In genomic region chr11:69301491-69302401, GRCh38 we compare ENCODE assay signal across 10 cellular contexts. TPM values are rescaled to one million over a fixed set of nuclear protein-coding genes. Genes with fewer than 3 reads are reported as not detected.
DNase-seq lines count a peak whose midpoint lies in the region; ATAC-seq and FAIRE-seq lines count a peak whose summit lies in the region.
"Had no signal": no experiment of that assay in that cellular context is flagged by ENCODE, and none has a peak within 500 bp of the region (broad histone marks: within the 10 kb centered on the region; RNA-seq: fewer than 3 reads in every experiment).

No MANE protein-coding gene starts in this region.

- ATAC-seq in GM19452 (IDR thresholded peaks at IDR 0.05; ENCODE audit: unreplicated experiment) = no peak
- no peak for ATAC-seq in naive thymus-derived CD4-positive, alpha-beta T cell

- H2BK120ac ChIP-seq in mesendoderm (ENCODE audit: low read depth, low read length) = no peak overlapping the region

- no CpG with 5 or more reads among the region's 13 CpGs for WGBS in mesendoderm (ENCODE audit: extremely low coverage, insufficient coverage, low lambda C conversion rate)

- H4K8ac ChIP-seq in mesendoderm (ENCODE audit: low read depth, low read length) = no peak overlapping the region

- no peak overlapping the region for H2BK5ac ChIP-seq in mesendoderm (ENCODE audit: low read length)

- H3K4me2 ChIP-seq in mesendoderm (ENCODE audit: low read length) = no peak overlapping the region

- H3K18ac ChIP-seq in mesendoderm (ENCODE audit: low read length) = no peak overlapping the region

- H3K4ac ChIP-seq in mesendoderm (ENCODE audit: low read depth, low read length) = no peak overlapping the region

- H3K9ac ChIP-seq in mesendoderm (ENCODE audit: low read length) = no peak overlapping the region

- intact Hi-C loops in naive thymus-derived CD4-positive, alpha-beta T cell (cut with micrococcal nuclease) = no loop called here

- H3K4me1 ChIP-seq in CD8-positive, alpha-beta memory T cell (ENCODE audit: insufficient read depth, low read length) = peaks cover 28% of the 10 kb centered on the region
- no peaks in the 10 kb centered on the region for H3K4me1 ChIP-seq in mesendoderm (ENCODE audit: control insufficient read depth, low read depth, low read length)
- peaks cover 19 to 20% of the 10 kb centered on the region in 2 donors for H3K4me1 ChIP-seq in naive thymus-derived CD4-positive, alpha-beta T cell (ENCODE audit: control insufficient read depth in 2 of 2, insufficient read depth in 2 of 2, low read length in 2 of 2)

- H3K4me3 ChIP-seq in CD8-positive, alpha-beta memory T cell (ENCODE audit: low read length) = no peak overlapping the region
- no peak overlapping the region for H3K4me3 ChIP-seq in mesendoderm (ENCODE audit: low read length)
- H3K4me3 ChIP-seq in naive thymus-derived CD4-positive, alpha-beta T cell (ENCODE audit: low read length) = no peak overlapping the region

- H3K27ac ChIP-seq in CD8-positive, alpha-beta memory T cell (ENCODE audit: low read depth, low read length) = peak overlapping the region; percentile 24
- H3K27ac ChIP-seq in mesendoderm (ENCODE audit: low read depth, low read length) (no peak overlapping the region), substantia nigra (ENCODE audit: low read depth, low read length, poor library complexity, severe bottlenecking) (no peak overlapping the region)
- H3K27ac ChIP-seq in naive thymus-derived CD4-positive, alpha-beta T cell (ENCODE audit: low read depth, low read length) = no peak overlapping the region

- peak; percentile 77 for FAIRE-seq in HTR-8/SVneo (lab: Jason Lieb, UNC)

- no peaks in the 10 kb centered on the region for H3K36me3 Mint-ChIP-seq in CD8-positive, alpha-beta memory T cell
- H3K36me3 Mint-ChIP-seq in naive thymus-derived CD4-positive, alpha-beta T cell = peaks cover 0 to 1% (median 0%) of the 10 kb centered on the region in 5 donors

- no peak overlapping the region for H2BK15ac ChIP-seq in mesendoderm (replicated peaks; ENCODE audit: low read depth)

- H3K56ac ChIP-seq in mesendoderm (ENCODE audit: low read length) = no peak overlapping the region

- H3K27me3 Mint-ChIP-seq in CD8-positive, alpha-beta memory T cell = no peaks in the 10 kb centered on the region
- H3K27me3 Mint-ChIP-seq in naive thymus-derived CD4-positive, alpha-beta T cell = peaks cover 0 to 2% (median 0%) of the 10 kb centered on the region in 5 donors

- no peaks in the 10 kb centered on the region for H3K27me3 ChIP-seq in CD8-positive, alpha-beta memory T cell (ENCODE audit: insufficient read depth, low read length, poor library complexity, severe bottlenecking)
- no peaks in the 10 kb centered on the region for H3K27me3 ChIP-seq in mesendoderm (ENCODE audit: insufficient read depth, low read length, poor library complexity)
- H3K27me3 ChIP-seq in naive thymus-derived CD4-positive, alpha-beta T cell (ENCODE audit: control insufficient read depth in 2 of 2, insufficient read depth in 2 of 2, low read length in 2 of 2) = no peaks in the 10 kb centered on the region

- H3K79me2 ChIP-seq in mesendoderm (ENCODE audit: control insufficient read depth, insufficient read depth, low read length) = no peaks in the 10 kb centered on the region

- H3K9me3 ChIP-seq in CD8-positive, alpha-beta memory T cell (ENCODE audit: low read length) = no peaks in the 10 kb centered on the region
- no peaks in the 10 kb centered on the region for H3K9me3 ChIP-seq in naive thymus-derived CD4-positive, alpha-beta T cell (ENCODE audit: control insufficient read depth in 2 of 3, low read length in 3 of 3)

- H3K79me1 ChIP-seq in mesendoderm (ENCODE audit: low read length) = no peaks in the 10 kb centered on the region

- no peak for DNase-seq in CD8-positive, alpha-beta memory T cell
- DNase-seq in HTR-8/SVneo (ENCODE audit: insufficient read length, low spot score) (peak; percentile 90), amniotic epithelial cell (ENCODE audit: low read depth) (peak; percentile 18), mesendoderm (peak; percentile 51), amniotic stem cell (lab: John Stamatoyannopoulos, UW) (no peak), substantia nigra (lab: John Stamatoyannopoulos, UW) (no peak)
- no peak for DNase-seq in naive thymus-derived CD4-positive, alpha-beta T cell
- DNase-seq: foreskin melanocyte had no signal

- H4K5ac ChIP-seq in mesendoderm (ENCODE audit: low read length) = no peak overlapping the region

- peaks cover 28 to 39% (median 32%) of the 10 kb centered on the region in 3 donors for H3K4me1 Mint-ChIP-seq in CD8-positive, alpha-beta memory T cell
- H3K4me1 Mint-ChIP-seq in naive thymus-derived CD4-positive, alpha-beta T cell = peaks cover 32 to 54% (median 40%) of the 10 kb centered on the region in 7 donors

- H2AK5ac ChIP-seq in mesendoderm (ENCODE audit: low read length) = no peak overlapping the region

- H3K9me3 Mint-ChIP-seq in CD8-positive, alpha-beta memory T cell = peaks cover 0 to 3% (median 0%) of the 10 kb centered on the region in 5 donors
- peaks cover 0 to 2% (median 0%) of the 10 kb centered on the region in 11 donors for H3K9me3 Mint-ChIP-seq in naive thymus-derived CD4-positive, alpha-beta T cell

- no peak overlapping the region for H3K4me3 Mint-ChIP-seq in CD8-positive, alpha-beta memory T cell
- no peak overlapping the region for H3K4me3 Mint-ChIP-seq in naive thymus-derived CD4-positive, alpha-beta T cell

- peak overlapping the region in 1 of 8 donors; percentile 70 for H3K27ac Mint-ChIP-seq in CD8-positive, alpha-beta memory T cell
- peak overlapping the region in 1 of 9 donors; percentile 65 for H3K27ac Mint-ChIP-seq in naive thymus-derived CD4-positive, alpha-beta T cell

- POLR2A ChIA-PET in CD8-positive, alpha-beta memory T cell (lab: Charles Lee) = no interaction called here
- POLR2A ChIA-PET in naive thymus-derived CD4-positive, alpha-beta T cell (lab: Charles Lee) = interaction anchor here (1.3 kb wide), 1 partner anchor 10 kb away, joined by 5 read pairs; no protein-coding TSS in a partner anchor

- H3K36me3 ChIP-seq in CD8-positive, alpha-beta memory T cell (ENCODE audit: insufficient read depth, low read length) = no peaks in the 10 kb centered on the region
- no peaks in the 10 kb centered on the region for H3K36me3 ChIP-seq in mesendoderm (ENCODE audit: control insufficient read depth, insufficient read depth, low read length)
- no peaks in the 10 kb centered on the region for H3K36me3 ChIP-seq in naive thymus-derived CD4-positive, alpha-beta T cell (ENCODE audit: control insufficient read depth in 2 of 3, insufficient read depth in 3 of 3, low read length in 3 of 3)

- H3K23ac ChIP-seq in mesendoderm (ENCODE audit: low read length) = no peak overlapping the region

- CTCF ChIA-PET in CD8-positive, alpha-beta memory T cell (lab: Charles Lee) = no interaction called here
- CTCF ChIA-PET in naive thymus-derived CD4-positive, alpha-beta T cell (lab: Charles Lee) = no interaction called here

RNA-seq across cellular contexts. Expression of gene MYEOV, which starts 7.8 kb away (rescaled TPM):
- total RNA-seq in CD8-positive, alpha-beta memory T cell = under 1 TPM in 1 of 2 experiments, not detected in 1; 0.89 TPM
- polyA plus RNA-seq in CD8-positive, alpha-beta memory T cell = not detected
- polyA plus RNA-seq in mesendoderm (2013, experiment 1 of 2) = 0.08 TPM
- polyA plus RNA-seq in mesendoderm (2013, experiment 2 of 2) = 0.04 TPM
- under 1 TPM in 2 of 5 experiments, not detected in 3; 0.20 to 0.32 TPM for total RNA-seq in naive thymus-derived CD4-positive, alpha-beta T cell
- not detected for polyA plus RNA-seq in naive thymus-derived CD4-positive, alpha-beta T cell
- total RNA-seq: SK-MEL-5 had no signal

Comparison
In these comparisons a context has a peak if more than half of its experiments do, and no peak if none do; other contexts are left out.
1. DNase-seq: peak in HTR-8/SVneo (single experiment), amniotic epithelial cell (single experiment) and mesendoderm (single experiment); none in CD8-positive, alpha-beta memory T cell (0 of 5), amniotic stem cell (single experiment), substantia nigra (0 of 49) and naive thymus-derived CD4-positive, alpha-beta T cell (0 of 9).